Comparison of ENCODE assay signal across 8 cellular contexts in genomic region chr10:101042667-101043355, GRCh38. TPM values are rescaled to one million over a fixed set of nuclear protein-coding genes. Genes with fewer than 3 reads are reported as not detected.
DNase-seq lines count a peak whose midpoint lies in the region; ATAC-seq and TF ChIP-seq lines count a peak whose summit lies in the region.

No MANE protein-coding gene starts in this region.

- peaks cover 26% of the 10 kb centered on the region for H3K4me1 Mint-ChIP-seq in CD4-positive, alpha-beta T cell (ENCODE audit: low read depth)
- H3K4me1 Mint-ChIP-seq in activated CD8-positive, alpha-beta T cell treated with anti-CD3 and anti-CD28 coated beads, Interleukin-2, amount 10 ng/mL, durations not matched to agents 7 days and 5 days (ENCODE audit: low read depth), result peaks cover 31% of the 10 kb centered on the region

- TF ChIP-seq CTCF in CD4-positive, alpha-beta T cell (IDR thresholded peaks at IDR 0.05), result no peak

- H3K27ac ChIP-seq in CD4-positive, alpha-beta T cell (ENCODE audit: low read depth, low read length), result no peak overlapping the region

- DNase-seq in CD4-positive, alpha-beta T cell, result peak; percentile 58 to 82 (median 70)
- peak; percentile 87 for DNase-seq in NCI-H82 treated with DMSO at 0.1 percent for 48 hours (lab: John Stamatoyannopoulos, UW; ENCODE audit: unreplicated experiment)
- peak; percentile 93 for DNase-seq in activated CD8-positive, alpha-beta T cell treated with anti-CD3 and anti-CD28 coated beads, Interleukin-2, amount 10 ng/mL, durations not matched to agents 7 days and 5 days
- peak; percentile 62 for DNase-seq in effector CD8-positive, alpha-beta T cell (lab: John Stamatoyannopoulos, UW)
- peak; percentile 94 for DNase-seq in medulla oblongata (ENCODE audit: extremely low spot score)
- DNase-seq in stimulated activated CD4-positive, alpha-beta T cell treated with anti-CD3 and anti-CD28 coated beads, TNF-alpha, amount 100 ng/mL, for 48 hours (ENCODE audit: low read depth in 3 of 3), result peak; percentile 78 to 90 (median 84)

- intact Hi-C loops in CD4-positive, alpha-beta T cell (cut with DNase I, micrococcal nuclease), result loop anchor here (2.0 to 10.0 kb wide), 4 partner anchors 18 to 1702 kb away; partner anchors contain the start of genes BLOC1S2 (in 1 of the 2), KAZALD1 (in 1 of the 2) and WBP1L (in 1 of the 2)

- H3K36me3 Mint-ChIP-seq in CD4-positive, alpha-beta T cell (ENCODE audit: low read depth), result peaks cover 24% of the 10 kb centered on the region
- peaks cover 9% of the 10 kb centered on the region for H3K36me3 Mint-ChIP-seq in activated CD8-positive, alpha-beta T cell treated with anti-CD3 and anti-CD28 coated beads, Interleukin-2, amount 10 ng/mL, durations not matched to agents 7 days and 5 days (ENCODE audit: low read depth)

- H3K27me3 ChIP-seq in CD4-positive, alpha-beta T cell (ENCODE audit: control insufficient read depth, insufficient read depth, low read length), result peaks cover 10% of the 10 kb centered on the region

- H3K9me3 Mint-ChIP-seq in CD4-positive, alpha-beta T cell, result no peaks in the 10 kb centered on the region
- H3K9me3 Mint-ChIP-seq in activated CD8-positive, alpha-beta T cell treated with anti-CD3 and anti-CD28 coated beads, Interleukin-2, amount 10 ng/mL, durations not matched to agents 7 days and 5 days (ENCODE audit: insufficient read depth), result no peaks in the 10 kb centered on the region

- peak overlapping the region; percentile 76 for H3K27ac Mint-ChIP-seq in CD4-positive, alpha-beta T cell
- H3K27ac Mint-ChIP-seq in activated CD8-positive, alpha-beta T cell treated with anti-CD3 and anti-CD28 coated beads, Interleukin-2, amount 10 ng/mL, durations not matched to agents 7 days and 5 days, result peak overlapping the region; percentile 93

- H3K4me3 Mint-ChIP-seq in CD4-positive, alpha-beta T cell, result peak overlapping the region; percentile 95
- peak overlapping the region; percentile 91 for H3K4me3 Mint-ChIP-seq in activated CD8-positive, alpha-beta T cell treated with anti-CD3 and anti-CD28 coated beads, Interleukin-2, amount 10 ng/mL, durations not matched to agents 7 days and 5 days

- H3K27me3 Mint-ChIP-seq in CD4-positive, alpha-beta T cell, result peaks cover 17% of the 10 kb centered on the region
- H3K27me3 Mint-ChIP-seq in activated CD8-positive, alpha-beta T cell treated with anti-CD3 and anti-CD28 coated beads, Interleukin-2, amount 10 ng/mL, durations not matched to agents 7 days and 5 days (ENCODE audit: low read depth), result peaks cover 34% of the 10 kb centered on the region

- CTCF ChIA-PET in CD4-positive, alpha-beta T cell (lab: Charles Lee), result interaction anchor here (0.5 to 3.7 kb wide), 11 partner anchors 8 to 507 kb away, joined by 3 to 36 read pairs (median 5); partner anchors contain the start of genes HIF1AN, PDZD7 and SFXN3
- CTCF ChIA-PET in activated CD8-positive, alpha-beta T cell treated with anti-CD3 and anti-CD28 coated beads, Interleukin-2, amount 10 ng/mL, durations not matched to agents 7 days and 5 days (lab: Charles Lee), result interaction anchor here (0.6 to 7.7 kb wide), 19 partner anchors 8 to 657 kb away, joined by 3 to 235 read pairs (median 6); partner anchors contain the start of genes KAZALD1, LZTS2, MRPL43 and PDZD7

- no peaks in the 10 kb centered on the region for H3K9me3 ChIP-seq in CD4-positive, alpha-beta T cell (ENCODE audit: control insufficient read depth, low read length)

- peak; percentile 74 for ATAC-seq in CD4-positive, alpha-beta T cell (ENCODE audit: poor library complexity)
- peak; percentile 95 for ATAC-seq in GM19438 (IDR thresholded peaks at IDR 0.05; ENCODE audit: low read depth, unreplicated experiment)
- ATAC-seq in HG03571 (IDR thresholded peaks at IDR 0.05; ENCODE audit: unreplicated experiment), result peak; percentile 95
- ATAC-seq in activated CD8-positive, alpha-beta T cell treated with anti-CD3 and anti-CD28 coated beads, Interleukin-2, amount 10 ng/mL, durations not matched to agents 7 days and 5 days, result peak; percentile 92

- POLR2A ChIA-PET in CD4-positive, alpha-beta T cell (lab: Charles Lee), result interaction anchor here (0.6 to 4.9 kb wide), 10 partner anchors 11 to 79 kb away, joined by 3 to 48 read pairs (median 4); partner anchors contain the start of genes KAZALD1, PDZD7 and SFXN3
- POLR2A ChIA-PET in activated CD8-positive, alpha-beta T cell treated with anti-CD3 and anti-CD28 coated beads, Interleukin-2, amount 10 ng/mL, durations not matched to agents 7 days and 5 days (lab: Charles Lee), result interaction anchor here (0.7 to 2.2 kb wide), 6 partner anchors 8 to 508 kb away, joined by 3 to 12 read pairs (median 6); partner anchors contain the start of gene KAZALD1

RNA-seq across cellular contexts. Expression of gene SFXN3, which starts 11.8 kb away (rescaled TPM):
- total RNA-seq in CD4-positive, alpha-beta T cell, result 10 to 100 TPM; 43.2 to 48.3 TPM
- total RNA-seq in activated CD8-positive, alpha-beta T cell treated with anti-CD3 and anti-CD28 coated beads, Interleukin-2, amount 10 ng/mL, durations not matched to agents 7 days and 5 days, result 10 to 100 TPM; 24.7 to 24.8 TPM

RNA-seq across cellular contexts. Expression of gene PDZD7, which starts 11.9 kb away (rescaled TPM):
- 1 to 10 TPM; 1.7 to 3.1 TPM for total RNA-seq in CD4-positive, alpha-beta T cell
- total RNA-seq in activated CD8-positive, alpha-beta T cell treated with anti-CD3 and anti-CD28 coated beads, Interleukin-2, amount 10 ng/mL, durations not matched to agents 7 days and 5 days, result under 1 TPM; 0.47 to 0.50 TPM

RNA-seq across cellular contexts. Expression of gene KAZALD1, which starts 19.0 kb away (rescaled TPM):
- total RNA-seq in CD4-positive, alpha-beta T cell, result not detected
- total RNA-seq in activated CD8-positive, alpha-beta T cell treated with anti-CD3 and anti-CD28 coated beads, Interleukin-2, amount 10 ng/mL, durations not matched to agents 7 days and 5 days, result under 1 TPM in 1 of 2 experiments, not detected in 1; 0.18 TPM

RNA-seq across cellular contexts. Expression of gene LZTS2, which starts 43.2 kb away (rescaled TPM):
- 1 to 10 TPM; 9.0 to 9.6 TPM for total RNA-seq in CD4-positive, alpha-beta T cell
- 10 to 100 TPM; 11.6 to 13.8 TPM for total RNA-seq in activated CD8-positive, alpha-beta T cell treated with anti-CD3 and anti-CD28 coated beads, Interleukin-2, amount 10 ng/mL, durations not matched to agents 7 days and 5 days

RNA-seq across cellular contexts. Expression of gene TWNK, which starts 55.5 kb away (rescaled TPM):
- 1 to 10 TPM; 2.7 to 2.8 TPM for total RNA-seq in CD4-positive, alpha-beta T cell
- 10 to 100 TPM; 11.8 to 13.3 TPM for total RNA-seq in activated CD8-positive, alpha-beta T cell treated with anti-CD3 and anti-CD28 coated beads, Interleukin-2, amount 10 ng/mL, durations not matched to agents 7 days and 5 days
